In the genomic region with DNA sequence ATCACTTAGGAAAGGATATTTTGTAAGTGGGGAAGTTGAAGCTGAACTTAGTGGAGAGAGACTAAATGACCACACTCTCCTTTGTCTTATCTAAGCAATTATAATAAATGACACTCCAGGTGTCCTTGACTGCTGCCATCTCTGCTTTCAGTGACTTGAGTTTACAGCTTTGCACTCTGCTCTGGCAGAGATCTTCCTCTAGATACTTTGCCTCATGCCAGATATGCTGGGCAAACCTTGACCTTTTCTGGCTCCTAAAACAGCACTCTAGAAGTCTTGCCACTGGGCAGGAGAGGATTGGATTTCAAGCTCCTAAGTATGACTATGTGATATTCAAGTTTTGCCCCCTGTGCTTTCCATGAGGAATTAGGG, we compare ENCODE assay signal across 15 cellular contexts.
A peak's percentile ranks its signal among the peaks of the same experiment; 100 is the strongest.
DNase-seq lines count a peak whose midpoint lies in the region; ATAC-seq, FAIRE-seq and TF ChIP-seq lines count a peak whose summit lies in the region.
"Had no signal": no experiment of that assay in that cellular context is flagged by ENCODE, and none has a peak within 500 bp of the region (broad histone marks: within the 10 kb centered on the region; RNA-seq: fewer than 3 reads in every experiment).

No MANE protein-coding gene starts in this region.

- POLR2A ChIA-PET in GM12878 (lab: Charles Lee): interaction anchor here (1.4 to 1.6 kb wide), 2 partner anchors 43 to 187 kb away, joined by 4 read pairs; no protein-coding TSS in a partner anchor

- no peak overlapping the region for H3K9ac ChIP-seq in GM12878 (ENCODE audit: control insufficient read depth, insufficient read depth, low read length)

- H3K9me3 ChIP-seq in GM12878 (replicated peaks; ENCODE audit: control insufficient read depth, insufficient read depth, low read length): no peaks in the 10 kb centered on the region

- in situ Hi-C loops in GM12878 (cut with MboI): no loop called here

- no peaks in the 10 kb centered on the region for H4K20me1 ChIP-seq in GM12878 (ENCODE audit: control insufficient read depth, insufficient read depth)

- H3K27me3 ChIP-seq in GM12878 (replicated peaks in 1 of 2; ENCODE audit: control insufficient read depth in 2 of 2, insufficient read depth in 2 of 2, low read length in 1 of 2): no peaks in the 10 kb centered on the region

- no peak for TF ChIP-seq EP300 in GM12878 (IDR thresholded peaks at IDR 0.05; ENCODE audit: borderline replicate concordance in 1 of 2, control insufficient read depth in 1 of 2, low read depth in 2 of 2, low read length in 2 of 2)

- DNase-seq in GM12878 (ENCODE audit: low read depth, low spot score): no peak
- DNase-seq in NOMO-1 treated with DMSO at 0.1 percent for 48 hours (lab: John Stamatoyannopoulos, UW; ENCODE audit: unreplicated experiment): no peak
- no peak for DNase-seq in sciatic nerve (ENCODE audit: low spot score)
- DNase-seq: endodermal cell; foreskin melanocyte; NCI-H1105; NCI-H524 treated with DMSO at 0.1 percent for 48 hours; retina; stimulated activated naive CD4-positive, alpha-beta T cell treated with Interleukin-2 at 50 U/mL for 16 hours had no signal

- CTCF ChIA-PET in GM12878 (lab: Yijun Ruan, JAX): interaction anchor here (1.0 to 1.8 kb wide), 2 partner anchors 32 to 187 kb away, joined by 3 to 9 read pairs; a partner anchor contains a TSS

- no peak for TF ChIP-seq CTCF in GM12878 (IDR thresholded peaks at IDR 0.05 in 2 of 3, conservative IDR thresholded peaks at IDR 0.05 in 1 of 3; ENCODE audit: control insufficient read depth in 2 of 3, extremely low read depth in 1 of 3, insufficient read depth in 1 of 3, low read depth in 3 of 3, low read length in 3 of 3)

- no peak for TF ChIP-seq RAD21 in GM12878 (IDR thresholded peaks at IDR 0.05; ENCODE audit: insufficient read depth, low read depth, low read length)

- peak overlapping the region; percentile 27; the same call in 1 of the 2 replicates for H3K27ac ChIP-seq in GM12878 (ENCODE audit: control insufficient read depth, insufficient read depth)

- H3K4me3 ChIP-seq in GM12878: no peak overlapping the region

- no TSS peak for BruUV-seq in GM12878 (replicated peaks; lab: Mats Ljungman, UMichigan)

- SMC1A ChIA-PET in GM12878 (lab: Charles Lee; ENCODE audit: uncharacterized antibody, unreplicated experiment): interaction anchor here (0.8 to 2.0 kb wide), 8 partner anchors 9 to 194 kb away, joined by 3 to 5 read pairs (median 4); no protein-coding TSS in a partner anchor

- H3K36me3 ChIP-seq in GM12878 (ENCODE audit: control insufficient read depth in 2 of 2, insufficient read depth in 2 of 2, low read length in 1 of 2): no peaks in the 10 kb centered on the region

- no peak overlapping the region for H3K4me2 ChIP-seq in GM12878 (ENCODE audit: control insufficient read depth, insufficient read depth)

- RAD21 ChIA-PET in GM12878 (lab: Charles Lee; ENCODE audit: unreplicated experiment): interaction anchor here (1.1 to 2.1 kb wide), 5 partner anchors 11 to 187 kb away, joined by 3 to 12 read pairs (median 3); a partner anchor contains a TSS

- no peak overlapping the region for H2AFZ ChIP-seq in GM12878 (ENCODE audit: control insufficient read depth, low read depth, low read length)

- H3K79me2 ChIP-seq in GM12878 (ENCODE audit: control insufficient read depth, insufficient read depth, low read length): no peaks in the 10 kb centered on the region

- ATAC-seq in GM18498 (IDR thresholded peaks at IDR 0.05; ENCODE audit: unreplicated experiment) (peak; percentile 24), GM19467 (IDR thresholded peaks at IDR 0.05; ENCODE audit: unreplicated experiment) (peak; percentile 21), HG03097 (IDR thresholded peaks at IDR 0.05; ENCODE audit: low FRiP score, unreplicated experiment) (peak; percentile 12), GM12878 (peak; percentile 29), HG03354 (IDR thresholded peaks at IDR 0.05; ENCODE audit: poor library complexity, severe bottlenecking, unreplicated experiment) (no peak), HG03280 (IDR thresholded peaks at IDR 0.05; ENCODE audit: unreplicated experiment) (no peak), sciatic nerve (no peak)

- no peak for TF ChIP-seq POLR2A in GM12878 (IDR thresholded peaks at IDR 0.05; ENCODE audit: low read depth, low read length)

- intact Hi-C loops in GM12878 (cut with micrococcal nuclease; ENCODE audit: unreplicated experiment): no loop called here
- intact Hi-C loops in sciatic nerve (cut with DNase I): no loop called here

- no peak for FAIRE-seq in GM12878 (lab: Jason Lieb, UNC)
- FAIRE-seq: GM12892 had no signal

- H3K4me1 ChIP-seq in GM12878 (ENCODE audit: control insufficient read depth, insufficient read depth, low read length): peaks cover 14% of the 10 kb centered on the region

TF ChIP-seq in GM12878, 131 proteins besides CTCF, POLR2A, EP300 and RAD21 (continues in another document):
- TF ChIP-seq BCL11A (IDR thresholded peaks at IDR 0.05; ENCODE audit: low read depth, low read length) (no peak), HDGF (IDR thresholded peaks at IDR 0.05) (no peak), PKNOX1 (IDR thresholded peaks at IDR 0.05) (no peak), SREBF1 (IDR thresholded peaks at IDR 0.05; ENCODE audit: low read length) (no peak), MXI1 (IDR thresholded peaks at IDR 0.05; ENCODE audit: low read depth, low read length) (no peak), SMARCA5 (IDR thresholded peaks at IDR 0.05) (no peak), SMAD5 (IDR thresholded peaks at IDR 0.05; ENCODE audit: low read depth) (no peak), ESRRA (IDR thresholded peaks at IDR 0.05; ENCODE audit: low read length) (no peak), ZBED1 (IDR thresholded peaks at IDR 0.05; ENCODE audit: borderline replicate concordance) (no peak), MYB (IDR thresholded peaks at IDR 0.05; ENCODE audit: borderline replicate concordance, low read depth, low read length) (no peak), DPF2 (IDR thresholded peaks at IDR 0.05) (no peak)
- TF ChIP-seq, protein P1, sequence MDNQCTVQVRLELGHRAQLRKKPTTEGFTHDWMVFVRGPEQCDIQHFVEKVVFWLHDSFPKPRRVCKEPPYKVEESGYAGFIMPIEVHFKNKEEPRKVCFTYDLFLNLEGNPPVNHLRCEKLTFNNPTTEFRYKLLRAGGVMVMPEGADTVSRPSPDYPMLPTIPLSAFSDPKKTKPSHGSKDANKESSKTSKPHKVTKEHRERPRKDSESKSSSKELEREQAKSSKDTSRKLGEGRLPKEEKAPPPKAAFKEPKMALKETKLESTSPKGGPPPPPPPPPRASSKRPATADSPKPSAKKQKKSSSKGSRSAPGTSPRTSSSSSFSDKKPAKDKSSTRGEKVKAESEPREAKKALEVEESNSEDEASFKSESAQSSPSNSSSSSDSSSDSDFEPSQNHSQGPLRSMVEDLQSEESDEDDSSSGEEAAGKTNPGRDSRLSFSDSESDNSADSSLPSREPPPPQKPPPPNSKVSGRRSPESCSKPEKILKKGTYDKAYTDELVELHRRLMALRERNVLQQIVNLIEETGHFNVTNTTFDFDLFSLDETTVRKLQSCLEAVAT (IDR thresholded peaks at IDR 0.05): no peak
- TF ChIP-seq, protein P2, sequence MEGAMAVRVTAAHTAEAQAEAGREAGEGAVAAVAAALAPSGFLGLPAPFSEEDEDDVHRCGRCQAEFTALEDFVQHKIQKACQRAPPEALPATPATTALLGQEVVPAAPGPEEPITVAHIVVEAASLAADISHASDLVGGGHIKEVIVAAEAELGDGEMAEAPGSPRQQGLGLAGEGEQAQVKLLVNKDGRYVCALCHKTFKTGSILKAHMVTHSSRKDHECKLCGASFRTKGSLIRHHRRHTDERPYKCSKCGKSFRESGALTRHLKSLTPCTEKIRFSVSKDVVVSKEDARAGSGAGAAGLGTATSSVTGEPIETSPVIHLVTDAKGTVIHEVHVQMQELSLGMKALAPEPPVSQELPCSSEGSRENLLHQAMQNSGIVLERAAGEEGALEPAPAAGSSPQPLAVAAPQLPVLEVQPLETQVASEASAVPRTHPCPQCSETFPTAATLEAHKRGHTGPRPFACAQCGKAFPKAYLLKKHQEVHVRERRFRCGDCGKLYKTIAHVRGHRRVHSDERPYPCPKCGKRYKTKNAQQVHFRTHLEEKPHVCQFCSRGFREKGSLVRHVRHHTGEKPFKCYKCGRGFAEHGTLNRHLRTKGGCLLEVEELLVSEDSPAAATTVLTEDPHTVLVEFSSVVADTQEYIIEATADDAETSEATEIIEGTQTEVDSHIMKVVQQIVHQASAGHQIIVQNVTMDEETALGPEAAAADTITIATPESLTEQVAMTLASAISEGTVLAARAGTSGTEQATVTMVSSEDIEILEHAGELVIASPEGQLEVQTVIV (IDR thresholded peaks at IDR 0.05; ENCODE audit: borderline replicate concordance, partially characterized antibody): no peak

Comparison
In these comparisons a context has a peak if more than half of its experiments do, and no peak if none do; other contexts are left out.
1. ATAC-seq: peak in GM18498 (single experiment), GM19467 (single experiment), HG03097 (single experiment) and GM12878 (single experiment); none in HG03354 (single experiment), HG03280 (single experiment) and sciatic nerve (single experiment).